33 cellular contexts compared by ENCODE assay signal in the genomic region with DNA sequence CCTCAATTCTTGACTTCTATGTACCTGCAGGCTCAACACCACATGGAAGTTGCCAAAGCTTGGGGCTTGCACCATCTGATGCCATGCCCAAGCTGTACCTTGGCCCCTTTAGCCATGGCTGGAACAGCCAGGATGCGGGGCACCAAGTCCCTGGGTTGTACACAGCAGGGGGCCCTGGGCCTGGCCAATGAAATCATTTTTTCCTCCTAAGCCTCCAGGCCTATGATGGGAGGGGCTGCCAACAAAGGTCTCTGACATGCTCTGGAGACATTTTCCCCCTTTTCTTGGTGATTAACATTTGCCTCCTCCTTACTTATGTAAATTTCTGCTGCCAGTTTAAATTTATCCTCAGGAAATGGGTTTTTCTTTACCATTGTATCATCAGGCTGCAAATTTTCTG.
"Had no signal": no experiment of that assay in that cellular context is flagged by ENCODE, and none has a peak within 500 bp of the region (broad histone marks: within the 10 kb centered on the region; RNA-seq: fewer than 3 reads in every experiment).

No MANE protein-coding gene starts in this region.

- DNase-seq: activated B cell treated with CpG ODN at 0.5 μM for 24 hours; activated CD4-positive, alpha-beta memory T cell treated with anti-CD3 and anti-CD28 coated beads for 36 hours; activated CD4-positive, alpha-beta T cell treated with anti-CD3 and anti-CD28 coated beads for 4 hours; activated CD4-positive, alpha-beta T cell treated with anti-CD3 and anti-CD28 coated beads, Interleukin-2, amount 10 ng/mL, durations not matched to agents 24 days and 14 days; activated CD4-positive, alpha-beta T cell treated with anti-CD3 and anti-CD28 coated beads, Interleukin-2, amount 50 U/mL, for 1 hour; activated CD4-positive, alpha-beta T cell treated with anti-CD3 and anti-CD28 coated beads, Interleukin-2, amount 50 U/mL, for 4 hours; activated CD4-positive, CD25-positive, alpha-beta regulatory T cell treated with anti-CD3 and anti-CD28 coated beads, Interleukin-2, amount 50 U/mL, for 72 hours; activated CD8-positive, alpha-beta memory T cell treated with anti-CD3 and anti-CD28 coated beads, Interleukin-2, amount 50 U/mL, for 4 hours; activated CD8-positive, alpha-beta T cell treated with anti-CD3 and anti-CD28 coated beads for 36 hours; activated effector memory CD4-positive, alpha-beta T cell treated with anti-CD3 and anti-CD28 coated beads, Interleukin-2, amount 50 U/mL, for 16 hours; activated gamma-delta T cell treated with Interleukin-2 at 50 U/mL for 16 hours; activated naive CD4-positive, alpha-beta T cell; activated naive CD4-positive, alpha-beta T cell treated with anti-CD3 and anti-CD28 coated beads for 36 hours; activated naive CD4-positive, alpha-beta T cell treated with anti-CD3 and anti-CD28 coated beads, Interleukin-2, amount 50 U/mL, for 16 hours; activated naive CD8-positive, alpha-beta T cell treated with anti-CD3 and anti-CD28 coated beads for 36 hours; activated T-cell treated with anti-CD3 and anti-CD28 coated beads for 4 hours; activated T-cell treated with anti-CD3 and anti-CD28 coated beads, Interleukin-2, amount 50 U/mL, for 1 hour; activated T-cell treated with anti-CD3 and anti-CD28 coated beads, Interleukin-2, amount 50 U/mL, for 4 hours; activated T-cell treated with anti-CD3 and anti-CD28 coated beads, Interleukin-2, amount 50 U/mL, for 72 hours; adrenal gland; amniotic stem cell; aorta; body of pancreas; brain microvascular endothelial cell; central memory CD4-positive, alpha-beta T cell; T-helper 17 cell; T-helper 9 cell had no signal

- H3K4me3 ChIP-seq: adrenal gland, body of pancreas, breast epithelium had no signal

- ATAC-seq: activated CD8-positive, alpha-beta T cell treated with anti-CD3 and anti-CD28 coated beads for 36 hours; activated naive CD4-positive, alpha-beta T cell treated with anti-CD3 and anti-CD28 coated beads, Interleukin-2, amount 50 U/mL, for 72 hours; activated T-cell treated with anti-CD3 and anti-CD28 coated beads, Interleukin-2, amount 50 U/mL, for 4 hours; activated T-cell treated with anti-CD3 and anti-CD28 coated beads, Interleukin-2, amount 50 U/mL, for 72 hours; activated T-helper 17 cell treated with anti-CD3 and anti-CD28 coated beads, Interleukin-2, amount 50 U/mL, for 72 hours; body of pancreas; T-helper 17 cell had no signal

- H3K27ac ChIP-seq: adrenal gland, body of pancreas, brain microvascular endothelial cell, breast epithelium, VCaP had no signal

- H3K9me3 ChIP-seq: adrenal gland had no signal

- FAIRE-seq: astrocyte, TTC549 had no signal

- H3K27me3 ChIP-seq: adrenal gland, body of pancreas, brain microvascular endothelial cell, breast epithelium had no signal

- H3K4me1 ChIP-seq: adrenal gland, body of pancreas, breast epithelium had no signal

- H3K36me3 ChIP-seq: adrenal gland, brain microvascular endothelial cell, breast epithelium had no signal
